ENCODE assay signal across 9 cellular contexts in genomic region chr10:63421591-63421990, GRCh38. TPM values are rescaled to one million over a fixed set of nuclear protein-coding genes. Genes with fewer than 3 reads are reported as not detected.
DNase-seq lines count a peak whose midpoint lies in the region; ATAC-seq and TF ChIP-seq lines count a peak whose summit lies in the region.
"Had no signal": no experiment of that assay in that cellular context is flagged by ENCODE, and none has a peak within 500 bp of the region (broad histone marks: within the 10 kb centered on the region; RNA-seq: fewer than 3 reads in every experiment).

No MANE protein-coding gene starts in this region.

- H3K4me3 ChIP-seq in left ventricle myocardium inferior (no peak overlapping the region), foreskin fibroblast (ENCODE audit: low read depth in 1 of 2, low read length in 2 of 2) (no peak overlapping the region)

- ATAC-seq in GM18867 (IDR thresholded peaks at IDR 0.05; ENCODE audit: unreplicated experiment) = peak; percentile 99
- peak; percentile 91 for ATAC-seq in HG02571 (IDR thresholded peaks at IDR 0.05; ENCODE audit: unreplicated experiment)

- intact Hi-C loops in left ventricle myocardium inferior (cut with micrococcal nuclease) = no loop called here

- H3K4me1 ChIP-seq in left ventricle myocardium inferior = peaks cover 58% of the 10 kb centered on the region

- H3K27me3 ChIP-seq in left ventricle myocardium inferior (ENCODE audit: low read depth) = no peaks in the 10 kb centered on the region

- H3K9me3 ChIP-seq in left ventricle myocardium inferior (replicated peaks) = no peaks in the 10 kb centered on the region

- no peaks in the 10 kb centered on the region for H3K36me3 ChIP-seq in left ventricle myocardium inferior

- TF ChIP-seq CTCF in left ventricle myocardium inferior (IDR thresholded peaks at IDR 0.05; ENCODE audit: borderline replicate concordance) = no peak
- no peak for TF ChIP-seq CTCF in foreskin fibroblast (IDR thresholded peaks at IDR 0.05; ENCODE audit: low read depth, low read length)

- peak overlapping the region; percentile 11 for H3K27ac ChIP-seq in left ventricle myocardium inferior (replicated peaks)
- H3K27ac ChIP-seq: epithelial cell of prostate had no signal

- peak; percentile 92 for DNase-seq in MV-4-11 (lab: John Stamatoyannopoulos, UW)
- no peak for DNase-seq in left ventricle myocardium inferior
- DNase-seq in cortex of kidney (lab: John Stamatoyannopoulos, UW) = no peak
- DNase-seq in HuH-7 (ENCODE audit: low spot score) = no peak
- no peak for DNase-seq in activated CD4-positive, CD25-positive, alpha-beta regulatory T cell (lab: John Stamatoyannopoulos, UW)
- no peak for DNase-seq in foreskin fibroblast

RNA-seq across cellular contexts. Expression of gene JMJD1C, which starts 44.2 kb away (rescaled TPM):
- total RNA-seq in left ventricle myocardium inferior = 34.6 TPM
